Comparison of ENCODE assay signal across 1 cellular context in the genomic region with DNA sequence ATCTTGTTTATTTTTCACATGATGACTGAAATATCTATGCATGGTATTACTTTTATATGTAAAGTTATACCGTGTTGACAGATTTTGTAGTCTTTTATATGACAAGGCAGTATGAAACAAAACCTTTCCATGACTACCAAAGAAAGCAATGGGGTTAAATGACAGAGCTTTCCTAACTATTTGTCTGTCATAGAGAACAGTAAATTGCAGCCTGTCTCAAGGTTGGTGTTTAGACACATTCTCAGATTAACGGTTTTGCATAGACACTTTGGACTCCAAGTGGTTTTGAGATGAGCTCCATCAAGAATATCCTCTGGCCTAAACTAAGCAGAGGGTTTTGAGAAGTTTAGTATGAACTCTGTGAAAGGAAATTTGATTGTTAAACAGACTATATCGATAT.
TF ChIP-seq lines count a peak whose summit lies in the region.

No MANE protein-coding gene starts in this region.

TF ChIP-seq in H1, 55 proteins besides CTCF, POLR2A, EP300 and RAD21 (continued from another document):
- no peak for TF ChIP-seq ATF2 (IDR thresholded peaks at IDR 0.05; ENCODE audit: low read length)
- no peak for TF ChIP-seq TBP (IDR thresholded peaks at IDR 0.05; ENCODE audit: low read depth, low read length)
- no peak for TF ChIP-seq FOSL1 (IDR thresholded peaks at IDR 0.05; ENCODE audit: insufficient read depth, low read depth, low read length)
- TF ChIP-seq USF2 (IDR thresholded peaks at IDR 0.05; ENCODE audit: low read length), result no peak
- no peak for TF ChIP-seq SIN3A (conservative IDR thresholded peaks at IDR 0.05 in 1 of 2, IDR thresholded peaks at IDR 0.05 in 1 of 2; ENCODE audit: low read depth in 1 of 2, low read length in 2 of 2)
- TF ChIP-seq, protein P1, sequence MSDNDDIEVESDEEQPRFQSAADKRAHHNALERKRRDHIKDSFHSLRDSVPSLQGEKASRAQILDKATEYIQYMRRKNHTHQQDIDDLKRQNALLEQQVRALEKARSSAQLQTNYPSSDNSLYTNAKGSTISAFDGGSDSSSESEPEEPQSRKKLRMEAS (IDR thresholded peaks at IDR 0.05), result no peak
- TF ChIP-seq NANOG (IDR thresholded peaks at IDR 0.05; ENCODE audit: insufficient read depth, low read depth, low read length, poor library complexity, severe bottlenecking), result no peak
- TF ChIP-seq, protein P2, sequence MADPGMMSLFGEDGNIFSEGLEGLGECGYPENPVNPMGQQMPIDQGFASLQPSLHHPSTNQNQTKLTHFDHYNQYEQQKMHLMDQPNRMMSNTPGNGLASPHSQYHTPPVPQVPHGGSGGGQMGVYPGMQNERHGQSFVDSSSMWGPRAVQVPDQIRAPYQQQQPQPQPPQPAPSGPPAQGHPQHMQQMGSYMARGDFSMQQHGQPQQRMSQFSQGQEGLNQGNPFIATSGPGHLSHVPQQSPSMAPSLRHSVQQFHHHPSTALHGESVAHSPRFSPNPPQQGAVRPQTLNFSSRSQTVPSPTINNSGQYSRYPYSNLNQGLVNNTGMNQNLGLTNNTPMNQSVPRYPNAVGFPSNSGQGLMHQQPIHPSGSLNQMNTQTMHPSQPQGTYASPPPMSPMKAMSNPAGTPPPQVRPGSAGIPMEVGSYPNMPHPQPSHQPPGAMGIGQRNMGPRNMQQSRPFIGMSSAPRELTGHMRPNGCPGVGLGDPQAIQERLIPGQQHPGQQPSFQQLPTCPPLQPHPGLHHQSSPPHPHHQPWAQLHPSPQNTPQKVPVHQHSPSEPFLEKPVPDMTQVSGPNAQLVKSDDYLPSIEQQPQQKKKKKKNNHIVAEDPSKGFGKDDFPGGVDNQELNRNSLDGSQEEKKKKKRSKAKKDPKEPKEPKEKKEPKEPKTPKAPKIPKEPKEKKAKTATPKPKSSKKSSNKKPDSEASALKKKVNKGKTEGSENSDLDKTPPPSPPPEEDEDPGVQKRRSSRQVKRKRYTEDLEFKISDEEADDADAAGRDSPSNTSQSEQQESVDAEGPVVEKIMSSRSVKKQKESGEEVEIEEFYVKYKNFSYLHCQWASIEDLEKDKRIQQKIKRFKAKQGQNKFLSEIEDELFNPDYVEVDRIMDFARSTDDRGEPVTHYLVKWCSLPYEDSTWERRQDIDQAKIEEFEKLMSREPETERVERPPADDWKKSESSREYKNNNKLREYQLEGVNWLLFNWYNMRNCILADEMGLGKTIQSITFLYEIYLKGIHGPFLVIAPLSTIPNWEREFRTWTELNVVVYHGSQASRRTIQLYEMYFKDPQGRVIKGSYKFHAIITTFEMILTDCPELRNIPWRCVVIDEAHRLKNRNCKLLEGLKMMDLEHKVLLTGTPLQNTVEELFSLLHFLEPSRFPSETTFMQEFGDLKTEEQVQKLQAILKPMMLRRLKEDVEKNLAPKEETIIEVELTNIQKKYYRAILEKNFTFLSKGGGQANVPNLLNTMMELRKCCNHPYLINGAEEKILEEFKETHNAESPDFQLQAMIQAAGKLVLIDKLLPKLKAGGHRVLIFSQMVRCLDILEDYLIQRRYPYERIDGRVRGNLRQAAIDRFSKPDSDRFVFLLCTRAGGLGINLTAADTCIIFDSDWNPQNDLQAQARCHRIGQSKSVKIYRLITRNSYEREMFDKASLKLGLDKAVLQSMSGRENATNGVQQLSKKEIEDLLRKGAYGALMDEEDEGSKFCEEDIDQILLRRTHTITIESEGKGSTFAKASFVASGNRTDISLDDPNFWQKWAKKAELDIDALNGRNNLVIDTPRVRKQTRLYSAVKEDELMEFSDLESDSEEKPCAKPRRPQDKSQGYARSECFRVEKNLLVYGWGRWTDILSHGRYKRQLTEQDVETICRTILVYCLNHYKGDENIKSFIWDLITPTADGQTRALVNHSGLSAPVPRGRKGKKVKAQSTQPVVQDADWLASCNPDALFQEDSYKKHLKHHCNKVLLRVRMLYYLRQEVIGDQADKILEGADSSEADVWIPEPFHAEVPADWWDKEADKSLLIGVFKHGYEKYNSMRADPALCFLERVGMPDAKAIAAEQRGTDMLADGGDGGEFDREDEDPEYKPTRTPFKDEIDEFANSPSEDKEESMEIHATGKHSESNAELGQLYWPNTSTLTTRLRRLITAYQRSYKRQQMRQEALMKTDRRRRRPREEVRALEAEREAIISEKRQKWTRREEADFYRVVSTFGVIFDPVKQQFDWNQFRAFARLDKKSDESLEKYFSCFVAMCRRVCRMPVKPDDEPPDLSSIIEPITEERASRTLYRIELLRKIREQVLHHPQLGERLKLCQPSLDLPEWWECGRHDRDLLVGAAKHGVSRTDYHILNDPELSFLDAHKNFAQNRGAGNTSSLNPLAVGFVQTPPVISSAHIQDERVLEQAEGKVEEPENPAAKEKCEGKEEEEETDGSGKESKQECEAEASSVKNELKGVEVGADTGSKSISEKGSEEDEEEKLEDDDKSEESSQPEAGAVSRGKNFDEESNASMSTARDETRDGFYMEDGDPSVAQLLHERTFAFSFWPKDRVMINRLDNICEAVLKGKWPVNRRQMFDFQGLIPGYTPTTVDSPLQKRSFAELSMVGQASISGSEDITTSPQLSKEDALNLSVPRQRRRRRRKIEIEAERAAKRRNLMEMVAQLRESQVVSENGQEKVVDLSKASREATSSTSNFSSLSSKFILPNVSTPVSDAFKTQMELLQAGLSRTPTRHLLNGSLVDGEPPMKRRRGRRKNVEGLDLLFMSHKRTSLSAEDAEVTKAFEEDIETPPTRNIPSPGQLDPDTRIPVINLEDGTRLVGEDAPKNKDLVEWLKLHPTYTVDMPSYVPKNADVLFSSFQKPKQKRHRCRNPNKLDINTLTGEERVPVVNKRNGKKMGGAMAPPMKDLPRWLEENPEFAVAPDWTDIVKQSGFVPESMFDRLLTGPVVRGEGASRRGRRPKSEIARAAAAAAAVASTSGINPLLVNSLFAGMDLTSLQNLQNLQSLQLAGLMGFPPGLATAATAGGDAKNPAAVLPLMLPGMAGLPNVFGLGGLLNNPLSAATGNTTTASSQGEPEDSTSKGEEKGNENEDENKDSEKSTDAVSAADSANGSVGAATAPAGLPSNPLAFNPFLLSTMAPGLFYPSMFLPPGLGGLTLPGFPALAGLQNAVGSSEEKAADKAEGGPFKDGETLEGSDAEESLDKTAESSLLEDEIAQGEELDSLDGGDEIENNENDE (IDR thresholded peaks at IDR 0.05; ENCODE audit: insufficient replicate concordance, low read length), result no peak
